Comparison of ENCODE assay signal across 8 cellular contexts in genomic region chr3:127652246-127652995, GRCh38. TPM values are rescaled to one million over a fixed set of nuclear protein-coding genes. Genes with fewer than 3 reads are reported as not detected.
DNase-seq lines count a peak whose midpoint lies in the region; TF ChIP-seq lines count a peak whose summit lies in the region.

No MANE protein-coding gene starts in this region.

- H4K8ac ChIP-seq in mesendoderm (ENCODE audit: low read depth, low read length): no peak overlapping the region

- no peak overlapping the region for H3K27ac ChIP-seq in mesendoderm (ENCODE audit: low read depth, low read length)
- H3K27ac ChIP-seq in uterus: no peak overlapping the region

- H3K79me1 ChIP-seq in mesendoderm (ENCODE audit: low read length): no peaks in the 10 kb centered on the region

- DNase-seq in SHP77 (lab: John Stamatoyannopoulos, UW): peak; percentile 17 to 34
- DNase-seq in SHP77 treated with DMSO at 0.1 percent for 48 hours (lab: John Stamatoyannopoulos, UW): no peak
- DNase-seq in KBM-7: peak; percentile 63
- peak; percentile 55 for DNase-seq in SKM-1 (lab: John Stamatoyannopoulos, UW; ENCODE audit: unreplicated experiment)
- DNase-seq in epidermal melanocyte (ENCODE audit: insufficient read length, low spot score): peak; percentile 57
- peak; percentile 84 for DNase-seq in mesendoderm
- peak; percentile 50 to 51 for DNase-seq in uterus
- no peak for DNase-seq in activated CD4-positive, CD25-positive, alpha-beta regulatory T cell treated with anti-CD3 and anti-CD28 coated beads, Interleukin-2, amount 50 U/mL, for 72 hours

- H3K4me2 ChIP-seq in mesendoderm (ENCODE audit: low read length): no peak overlapping the region

- H2BK5ac ChIP-seq in mesendoderm (ENCODE audit: low read length): no peak overlapping the region

- H3K4me1 ChIP-seq in mesendoderm (ENCODE audit: control insufficient read depth, low read depth, low read length): no peaks in the 10 kb centered on the region
- peaks cover 0 to 7% of the 10 kb centered on the region in 2 donors for H3K4me1 ChIP-seq in uterus

- in situ Hi-C loops in KBM-7 (cut with MboI; ENCODE audit: low pct_unique_long_range_greater_than_20kb, low sequenced_read_pairs): no loop called here

- H3K9me3 ChIP-seq in uterus: no peaks in the 10 kb centered on the region

- WGBS in mesendoderm (ENCODE audit: extremely low coverage, insufficient coverage, low lambda C conversion rate): no CpG with 5 or more reads among the region's 13 CpGs

- no peak overlapping the region for H3K9ac ChIP-seq in mesendoderm (ENCODE audit: low read length)

- no peak overlapping the region for H3K18ac ChIP-seq in mesendoderm (ENCODE audit: low read length)

- no peaks in the 10 kb centered on the region for H3K36me3 ChIP-seq in mesendoderm (ENCODE audit: control insufficient read depth, insufficient read depth, low read length)
- H3K36me3 ChIP-seq in uterus: no peaks in the 10 kb centered on the region

- no peak overlapping the region for H2BK15ac ChIP-seq in mesendoderm (replicated peaks; ENCODE audit: low read depth)

- H3K4ac ChIP-seq in mesendoderm (ENCODE audit: low read depth, low read length): no peak overlapping the region

- no peaks in the 10 kb centered on the region for H3K79me2 ChIP-seq in mesendoderm (ENCODE audit: control insufficient read depth, insufficient read depth, low read length)

- no peak overlapping the region for H3K23ac ChIP-seq in mesendoderm (ENCODE audit: low read length)

- no peaks in the 10 kb centered on the region for H3K27me3 ChIP-seq in mesendoderm (ENCODE audit: insufficient read depth, low read length, poor library complexity)
- no peaks in the 10 kb centered on the region for H3K27me3 ChIP-seq in uterus

- H4K5ac ChIP-seq in mesendoderm (ENCODE audit: low read length): no peak overlapping the region

- no peak overlapping the region for H2AK5ac ChIP-seq in mesendoderm (ENCODE audit: low read length)

- no peak overlapping the region for H3K4me3 ChIP-seq in mesendoderm (ENCODE audit: low read length)
- H3K4me3 ChIP-seq in uterus: no peak overlapping the region

- no peak overlapping the region for H2BK120ac ChIP-seq in mesendoderm (ENCODE audit: low read depth, low read length)

- no peak overlapping the region for H3K56ac ChIP-seq in mesendoderm (ENCODE audit: low read length)

- TF ChIP-seq POLR2A in uterus (IDR thresholded peaks at IDR 0.05): no peak

- TF ChIP-seq CTCF in uterus (IDR thresholded peaks at IDR 0.05): peak; percentile 77 to 83 (median 80)

- intact Hi-C loops in uterus (cut with DNase I; ENCODE audit: low total_unique reads): no loop called here

RNA-seq across cellular contexts. Expression of gene ABTB1, which starts 20.3 kb away (rescaled TPM):
- polyA plus RNA-seq in mesendoderm (2013, experiment 1 of 2): 1.5 TPM
- polyA plus RNA-seq in mesendoderm (2013, experiment 2 of 2): 1.1 TPM
- total RNA-seq in uterus: 10 to 100 TPM; 14.4 to 42.8 (median 28.8) TPM

RNA-seq across cellular contexts. Expression of gene PODXL2, which starts 23.4 kb away (rescaled TPM):
- polyA plus RNA-seq in mesendoderm (2013, experiment 1 of 2): 9.6 TPM
- 10.3 TPM for polyA plus RNA-seq in mesendoderm (2013, experiment 2 of 2)
- total RNA-seq in uterus: 10 to 100 TPM in 1 of 4 donors, 1 to 10 TPM in 1, not detected in 2; 1.5 to 13.5 TPM

RNA-seq across cellular contexts. Expression of gene MCM2, which starts 54.2 kb away (rescaled TPM):
- 75.8 TPM for polyA plus RNA-seq in mesendoderm (2013, experiment 1 of 2)
- 77.5 TPM for polyA plus RNA-seq in mesendoderm (2013, experiment 2 of 2)
- total RNA-seq in uterus: 10 to 100 TPM in 2 of 4 donors, 1 to 10 TPM in 2; 5.9 to 80.3 (median 15.7) TPM

Comparison
In these comparisons a context has a peak if more than half of its experiments do, and no peak if none do; other contexts are left out.
1. DNase-seq: peak in SHP77 (2 of 2), KBM-7 (single experiment), SKM-1 (single experiment), epidermal melanocyte (single experiment), mesendoderm (single experiment) and uterus (2 of 2); none in SHP77 treated with DMSO at 0.1 percent for 48 hours (single experiment) and activated CD4-positive, CD25-positive, alpha-beta regulatory T cell treated with anti-CD3 and anti-CD28 coated beads, Interleukin-2, amount 50 U/mL, for 72 hours (single experiment).